In genomic region chr9:71762900-71763653, GRCh38 we compare ENCODE assay signal across 9 cellular contexts. TPM values are rescaled to one million over a fixed set of nuclear protein-coding genes. Genes with fewer than 3 reads are reported as not detected.
A peak's percentile ranks its signal among the peaks of the same experiment; 100 is the strongest.
DNase-seq lines count a peak whose midpoint lies in the region; ATAC-seq, FAIRE-seq and TF ChIP-seq lines count a peak whose summit lies in the region.
"Had no signal": no experiment of that assay in that cellular context is flagged by ENCODE, and none has a peak within 500 bp of the region (broad histone marks: within the 10 kb centered on the region; RNA-seq: fewer than 3 reads in every experiment).

No MANE protein-coding gene starts in this region.

- CTCF ChIA-PET in MCF 10A (lab: Yijun Ruan, JAX) = interaction anchor here (0.6 to 3.7 kb wide), 6 partner anchors 13 to 159 kb away, joined by 3 to 17 read pairs (median 4); no protein-coding TSS in a partner anchor

- no peaks in the 10 kb centered on the region for H3K9me1 ChIP-seq in keratinocyte (ENCODE audit: control insufficient read depth, extremely low read depth, insufficient read depth, low read length)

- no peak overlapping the region for H3K27ac Mint-ChIP-seq in MCF 10A (ENCODE audit: low read depth, unreplicated experiment)
- H3K27ac Mint-ChIP-seq in type B pancreatic cell = peak overlapping the region; percentile 62

- no TSS peak for BruUV-seq in MCF 10A (replicated peaks; lab: Mats Ljungman, UMichigan)

- POLR2A ChIA-PET in MCF 10A (lab: Yijun Ruan, JAX) = interaction anchor here (1.0 kb wide), 1 partner anchor 72 kb away, joined by 5 read pairs; no protein-coding TSS in a partner anchor

- no peak for TF ChIP-seq POLR2A in breast epithelium (IDR thresholded peaks at IDR 0.05)

- intact Hi-C loops in MCF 10A (cut with micrococcal nuclease) = no loop called here
- intact Hi-C loops in breast epithelium (cut with DNase I; ENCODE audit: low total_unique reads) = no loop called here
- intact Hi-C loops in right cardiac atrium (cut with DNase I) = loop anchor here in 3 of 4 donors (10.0 kb wide), 2 partner anchors 48 to 158 kb away; no protein-coding TSS in a partner anchor

- H3K36me3 Mint-ChIP-seq in MCF 10A (ENCODE audit: insufficient read depth, unreplicated experiment) = no peaks in the 10 kb centered on the region
- H3K36me3 Mint-ChIP-seq in type B pancreatic cell = no peaks in the 10 kb centered on the region

- ATAC-seq in GM21390 (IDR thresholded peaks at IDR 0.05; ENCODE audit: unreplicated experiment) (no peak), esophagus mucosa (no peak), right cardiac atrium (no peak)

- H3K4me3 ChIP-seq in breast epithelium (no peak overlapping the region), adipocyte (ENCODE audit: low read length) (peak overlapping the region; percentile 69), keratinocyte (ENCODE audit: control insufficient read depth in 2 of 3, extremely low read depth in 1 of 3, insufficient read depth in 2 of 3, low read depth in 1 of 3, low read length in 3 of 3) (peak overlapping the region in 1 of 3 experiments; percentile 3), right cardiac atrium (ENCODE audit: low read length) (no peak overlapping the region)

- no peaks in the 10 kb centered on the region for H3K9me3 Mint-ChIP-seq in MCF 10A (ENCODE audit: unreplicated experiment)
- H3K9me3 Mint-ChIP-seq in type B pancreatic cell = no peaks in the 10 kb centered on the region

- H3K4me1 Mint-ChIP-seq in MCF 10A (ENCODE audit: insufficient read depth, unreplicated experiment) (peaks cover 51% of the 10 kb centered on the region), type B pancreatic cell (ENCODE audit: unreplicated experiment) (peaks cover 66% of the 10 kb centered on the region)

- FAIRE-seq in keratinocyte (lab: Jason Lieb, UNC) = no peak

- H3K9me3 ChIP-seq in breast epithelium (no peaks in the 10 kb centered on the region), adipocyte (ENCODE audit: control insufficient read depth, low read length) (no peaks in the 10 kb centered on the region), keratinocyte (ENCODE audit: control insufficient read depth, low read depth, low read length) (no peaks in the 10 kb centered on the region), right cardiac atrium (ENCODE audit: control insufficient read depth, low read length) (no peaks in the 10 kb centered on the region)

- WGBS in right cardiac atrium = 82% methylated on average over 2 of the region's 2 CpGs

- peaks cover 9% of the 10 kb centered on the region for H4K20me1 ChIP-seq in keratinocyte (ENCODE audit: control insufficient read depth, extremely low read depth, insufficient read depth, low read length)

- H3K4me3 Mint-ChIP-seq in MCF 10A (ENCODE audit: unreplicated experiment) (no peak overlapping the region), type B pancreatic cell (peak overlapping the region; percentile 80)

- no peaks in the 10 kb centered on the region for H3K27me3 ChIP-seq in breast epithelium
- no peaks in the 10 kb centered on the region for H3K27me3 ChIP-seq in adipocyte (replicated peaks; ENCODE audit: control insufficient read depth, insufficient read depth, low read length)
- no peaks in the 10 kb centered on the region for H3K27me3 ChIP-seq in keratinocyte (ENCODE audit: control insufficient read depth, extremely low read depth, insufficient read depth, low read length)
- no peaks in the 10 kb centered on the region for H3K27me3 ChIP-seq in right cardiac atrium (ENCODE audit: control insufficient read depth, insufficient read depth)

- H2AFZ ChIP-seq in keratinocyte (ENCODE audit: control insufficient read depth, low read length) = no peak overlapping the region

- peaks cover 84% of the 10 kb centered on the region for H3K79me2 ChIP-seq in keratinocyte (ENCODE audit: control insufficient read depth, insufficient read depth, low read length)

- peak overlapping the region; percentile 35 for H3K9ac ChIP-seq in adipocyte (ENCODE audit: low read length)
- peak overlapping the region; percentile 16 for H3K9ac ChIP-seq in keratinocyte (ENCODE audit: control insufficient read depth, extremely low read depth, insufficient read depth, low read length)

- TF ChIP-seq CTCF in MCF 10A (IDR thresholded peaks at IDR 0.05; ENCODE audit: unreplicated experiment) (no peak), breast epithelium (IDR thresholded peaks at IDR 0.05) (no peak), keratinocyte (optimal IDR thresholded peaks at IDR 0.05 in 1 of 3, IDR thresholded peaks at IDR 0.05 in 1 of 3, conservative IDR thresholded peaks at IDR 0.05 in 1 of 3; ENCODE audit: extremely low read depth in 1 of 3, insufficient read depth in 2 of 3, low read length in 3 of 3) (no peak), type B pancreatic cell (conservative IDR thresholded peaks at IDR 0.05) (no peak)

- dilution Hi-C loops in keratinocyte (cut with MboI; ENCODE audit: extremely low pct_ligation_motif_present, low sequenced_read_pairs) = no loop called here

- H3K36me3 ChIP-seq in breast epithelium = no peaks in the 10 kb centered on the region
- H3K36me3 ChIP-seq in adipocyte (ENCODE audit: control insufficient read depth, insufficient read depth, low read length, severe bottlenecking) = no peaks in the 10 kb centered on the region
- no peaks in the 10 kb centered on the region for H3K36me3 ChIP-seq in keratinocyte (ENCODE audit: control insufficient read depth in 2 of 2, extremely low read depth in 1 of 2, insufficient read depth in 2 of 2, low read length in 2 of 2)

- H3K27me3 Mint-ChIP-seq in MCF 10A (ENCODE audit: insufficient read depth, unreplicated experiment) (no peaks in the 10 kb centered on the region), type B pancreatic cell (no peaks in the 10 kb centered on the region)

- DNase-seq in MCF 10A (ENCODE audit: unreplicated experiment) = peak; percentile 24
- no peak for DNase-seq in breast epithelium (ENCODE audit: low spot score in 2 of 2)
- DNase-seq in adipocyte (ENCODE audit: low read depth) = peak; percentile 70
- no peak for DNase-seq in keratinocyte (ENCODE audit: low read depth, low spot score)
- no peak for DNase-seq in type B pancreatic cell (ENCODE audit: extremely low spot score, unreplicated experiment)
- no peak for DNase-seq in right cardiac atrium
- DNase-seq: Right ventricle myocardium superior had no signal

- peak overlapping the region; percentile 42 for H3K4me2 ChIP-seq in keratinocyte (ENCODE audit: control insufficient read depth, extremely low read depth, insufficient read depth, low read depth, low read length)

- H3K27ac ChIP-seq in breast epithelium = no peak overlapping the region
- peak overlapping the region; percentile 65 for H3K27ac ChIP-seq in keratinocyte (ENCODE audit: control insufficient read depth, insufficient read depth, low read length)
- no peak overlapping the region for H3K27ac ChIP-seq in right cardiac atrium (ENCODE audit: low read length)

- H3K4me1 ChIP-seq in breast epithelium = peaks cover 0 to 13% of the 10 kb centered on the region in 2 donors
- peaks cover 71% of the 10 kb centered on the region for H3K4me1 ChIP-seq in adipocyte (ENCODE audit: control insufficient read depth, insufficient read depth, low read length)
- H3K4me1 ChIP-seq in keratinocyte (ENCODE audit: control insufficient read depth, extremely low read depth, insufficient read depth, low read length) = peaks cover 67% of the 10 kb centered on the region
- H3K4me1 ChIP-seq in right cardiac atrium (ENCODE audit: control insufficient read depth, insufficient read depth, low read length) = peaks cover 6% of the 10 kb centered on the region

RNA-seq across cellular contexts. Expression of gene CEMIP2, which starts 5.2 kb away (rescaled TPM):
- total RNA-seq in MCF 10A (2022) = 13.7 and 17.7 TPM in 2 replicates
- 100 to 1,000 TPM in 1 of 3 donors, 10 to 100 TPM in 2; 79.0 to 144 (median 81.2) TPM for total RNA-seq in breast epithelium
- 47.7 to 79.4 TPM (median 48.7 TPM) in 3 replicates for polyA plus RNA-seq in keratinocyte
- polyA plus RNA-seq in keratinocyte (2011; ENCODE audit: low read depth) = 6.6 TPM
- polyA plus RNA-seq in keratinocyte (2011; cell fraction: cytosol; rRNA removed) = 14.1 and 18.0 TPM in 2 replicates
- polyA plus RNA-seq in keratinocyte (2011; cell fraction: nucleus; rRNA removed) = 86.9 and 98.3 TPM in 2 replicates
- polyA plus RNA-seq in keratinocyte (2012; ENCODE audit: low replicate concordance) = 15.1 and 38.2 TPM in 2 replicates
- 118 to 163 TPM (median 160 TPM) in 3 replicates for polyA minus RNA-seq in keratinocyte
- polyA minus RNA-seq in keratinocyte (2011; cell fraction: cytosol; rRNA and poly(A)+ RNA removed) = 50.1 TPM
- polyA minus RNA-seq in keratinocyte (2011; cell fraction: nucleus; rRNA and poly(A)+ RNA removed) = 155 and 264 TPM in 2 replicates
- total RNA-seq in type B pancreatic cell (ENCODE audit: low replicate concordance) = 58.1 and 97.7 TPM in 2 replicates
- total RNA-seq in esophagus mucosa = 10.1 TPM
- 10 to 100 TPM; 26.4 to 66.9 (median 42.4) TPM for total RNA-seq in right cardiac atrium
- polyA plus RNA-seq in right cardiac atrium = 12.1 TPM

Comparison
In these comparisons a context has a peak if more than half of its experiments do, and no peak if none do; other contexts are left out.
1. DNase-seq: peak in MCF 10A (single experiment) and adipocyte (single experiment); none in breast epithelium (0 of 2), keratinocyte (single experiment), type B pancreatic cell (single experiment) and right cardiac atrium (0 of 3).
2. intact Hi-C loops: an anchor here in right cardiac atrium (10.0 kb wide); none called in MCF 10A and breast epithelium.